In the genomic region with DNA sequence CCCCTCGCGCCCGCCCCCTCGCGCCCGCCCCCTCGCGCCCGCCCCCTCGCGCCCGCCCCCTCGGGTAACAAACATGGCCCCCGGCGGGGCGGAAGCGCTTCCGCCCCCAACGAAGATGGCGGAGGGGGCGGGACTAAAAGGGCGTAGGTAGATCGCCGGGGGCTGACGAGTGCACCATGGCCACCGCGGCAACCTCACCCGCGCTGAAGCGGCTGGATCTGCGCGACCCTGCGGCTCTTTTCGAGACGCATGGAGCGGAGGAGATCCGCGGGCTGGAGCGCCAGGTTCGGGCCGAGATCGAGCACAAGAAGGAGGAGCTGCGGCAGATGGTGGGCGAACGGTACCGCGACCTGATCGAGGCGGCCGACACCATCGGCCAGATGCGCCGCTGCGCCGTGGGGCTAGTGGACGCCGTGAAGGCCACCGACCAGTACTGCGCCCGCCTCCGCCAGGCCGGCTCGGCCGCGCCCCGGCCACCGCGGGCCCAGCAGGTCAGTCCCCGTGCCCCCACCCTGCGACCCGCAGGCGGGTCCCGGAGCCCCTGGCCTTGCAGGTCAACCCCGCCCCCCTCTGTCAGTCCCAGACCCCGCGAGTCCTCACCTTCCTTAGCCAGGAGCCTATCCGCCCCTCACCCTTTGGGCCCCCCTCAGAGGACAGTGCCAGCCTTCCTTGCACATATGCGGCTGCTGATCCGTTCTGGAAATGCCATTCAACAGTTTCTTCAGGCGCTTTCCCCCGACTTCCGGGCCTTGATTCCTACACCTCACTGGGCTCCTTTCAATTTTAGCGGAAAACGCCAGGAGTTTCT, we compare ENCODE assay signal across 1 cellular context.
TF ChIP-seq lines count a peak whose summit lies in the region.

A gene with protein sequence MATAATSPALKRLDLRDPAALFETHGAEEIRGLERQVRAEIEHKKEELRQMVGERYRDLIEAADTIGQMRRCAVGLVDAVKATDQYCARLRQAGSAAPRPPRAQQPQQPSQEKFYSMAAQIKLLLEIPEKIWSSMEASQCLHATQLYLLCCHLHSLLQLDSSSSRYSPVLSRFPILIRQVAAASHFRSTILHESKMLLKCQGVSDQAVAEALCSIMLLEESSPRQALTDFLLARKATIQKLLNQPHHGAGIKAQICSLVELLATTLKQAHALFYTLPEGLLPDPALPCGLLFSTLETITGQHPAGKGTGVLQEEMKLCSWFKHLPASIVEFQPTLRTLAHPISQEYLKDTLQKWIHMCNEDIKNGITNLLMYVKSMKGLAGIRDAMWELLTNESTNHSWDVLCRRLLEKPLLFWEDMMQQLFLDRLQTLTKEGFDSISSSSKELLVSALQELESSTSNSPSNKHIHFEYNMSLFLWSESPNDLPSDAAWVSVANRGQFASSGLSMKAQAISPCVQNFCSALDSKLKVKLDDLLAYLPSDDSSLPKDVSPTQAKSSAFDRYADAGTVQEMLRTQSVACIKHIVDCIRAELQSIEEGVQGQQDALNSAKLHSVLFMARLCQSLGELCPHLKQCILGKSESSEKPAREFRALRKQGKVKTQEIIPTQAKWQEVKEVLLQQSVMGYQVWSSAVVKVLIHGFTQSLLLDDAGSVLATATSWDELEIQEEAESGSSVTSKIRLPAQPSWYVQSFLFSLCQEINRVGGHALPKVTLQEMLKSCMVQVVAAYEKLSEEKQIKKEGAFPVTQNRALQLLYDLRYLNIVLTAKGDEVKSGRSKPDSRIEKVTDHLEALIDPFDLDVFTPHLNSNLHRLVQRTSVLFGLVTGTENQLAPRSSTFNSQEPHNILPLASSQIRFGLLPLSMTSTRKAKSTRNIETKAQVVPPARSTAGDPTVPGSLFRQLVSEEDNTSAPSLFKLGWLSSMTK (plus strand): TSS at position 162 of the 808 bp plus-strand sequence. CDS start 15 bp downstream, at position 177.

TF ChIP-seq in HCT116, 20 proteins besides CTCF, POLR2A, EP300 and RAD21 (continued from another document):
- peak; percentile 42; the same call in 1 of the 2 replicates for TF ChIP-seq SP1 (IDR thresholded peaks at IDR 0.05; ENCODE audit: low read depth)
- no peak for TF ChIP-seq EZH2phosphoT487 (IDR thresholded peaks at IDR 0.05; ENCODE audit: borderline replicate concordance)
- TF ChIP-seq, protein P1, sequence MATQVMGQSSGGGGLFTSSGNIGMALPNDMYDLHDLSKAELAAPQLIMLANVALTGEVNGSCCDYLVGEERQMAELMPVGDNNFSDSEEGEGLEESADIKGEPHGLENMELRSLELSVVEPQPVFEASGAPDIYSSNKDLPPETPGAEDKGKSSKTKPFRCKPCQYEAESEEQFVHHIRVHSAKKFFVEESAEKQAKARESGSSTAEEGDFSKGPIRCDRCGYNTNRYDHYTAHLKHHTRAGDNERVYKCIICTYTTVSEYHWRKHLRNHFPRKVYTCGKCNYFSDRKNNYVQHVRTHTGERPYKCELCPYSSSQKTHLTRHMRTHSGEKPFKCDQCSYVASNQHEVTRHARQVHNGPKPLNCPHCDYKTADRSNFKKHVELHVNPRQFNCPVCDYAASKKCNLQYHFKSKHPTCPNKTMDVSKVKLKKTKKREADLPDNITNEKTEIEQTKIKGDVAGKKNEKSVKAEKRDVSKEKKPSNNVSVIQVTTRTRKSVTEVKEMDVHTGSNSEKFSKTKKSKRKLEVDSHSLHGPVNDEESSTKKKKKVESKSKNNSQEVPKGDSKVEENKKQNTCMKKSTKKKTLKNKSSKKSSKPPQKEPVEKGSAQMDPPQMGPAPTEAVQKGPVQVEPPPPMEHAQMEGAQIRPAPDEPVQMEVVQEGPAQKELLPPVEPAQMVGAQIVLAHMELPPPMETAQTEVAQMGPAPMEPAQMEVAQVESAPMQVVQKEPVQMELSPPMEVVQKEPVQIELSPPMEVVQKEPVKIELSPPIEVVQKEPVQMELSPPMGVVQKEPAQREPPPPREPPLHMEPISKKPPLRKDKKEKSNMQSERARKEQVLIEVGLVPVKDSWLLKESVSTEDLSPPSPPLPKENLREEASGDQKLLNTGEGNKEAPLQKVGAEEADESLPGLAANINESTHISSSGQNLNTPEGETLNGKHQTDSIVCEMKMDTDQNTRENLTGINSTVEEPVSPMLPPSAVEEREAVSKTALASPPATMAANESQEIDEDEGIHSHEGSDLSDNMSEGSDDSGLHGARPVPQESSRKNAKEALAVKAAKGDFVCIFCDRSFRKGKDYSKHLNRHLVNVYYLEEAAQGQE (IDR thresholded peaks at IDR 0.05; ENCODE audit: low read depth), result no peak
- TF ChIP-seq FOSL1 (IDR thresholded peaks at IDR 0.05; ENCODE audit: low read depth), result no peak
- no peak for TF ChIP-seq EZH2 (IDR thresholded peaks at IDR 0.05)
- TF ChIP-seq, protein P2, sequence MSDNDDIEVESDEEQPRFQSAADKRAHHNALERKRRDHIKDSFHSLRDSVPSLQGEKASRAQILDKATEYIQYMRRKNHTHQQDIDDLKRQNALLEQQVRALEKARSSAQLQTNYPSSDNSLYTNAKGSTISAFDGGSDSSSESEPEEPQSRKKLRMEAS (IDR thresholded peaks at IDR 0.05), result peak; percentile 73
- 0 out of 2 replicates have a peak, but pooled peaks have one; percentile 23 for TF ChIP-seq CBX3 (IDR thresholded peaks at IDR 0.05; ENCODE audit: low read depth)
- TF ChIP-seq ZNF274 (IDR thresholded peaks at IDR 0.05; ENCODE audit: low read depth, low read length), result no peak
- TF ChIP-seq CEBPB (IDR thresholded peaks at IDR 0.05; ENCODE audit: low read depth), result no peak
- TF ChIP-seq, protein P3, sequence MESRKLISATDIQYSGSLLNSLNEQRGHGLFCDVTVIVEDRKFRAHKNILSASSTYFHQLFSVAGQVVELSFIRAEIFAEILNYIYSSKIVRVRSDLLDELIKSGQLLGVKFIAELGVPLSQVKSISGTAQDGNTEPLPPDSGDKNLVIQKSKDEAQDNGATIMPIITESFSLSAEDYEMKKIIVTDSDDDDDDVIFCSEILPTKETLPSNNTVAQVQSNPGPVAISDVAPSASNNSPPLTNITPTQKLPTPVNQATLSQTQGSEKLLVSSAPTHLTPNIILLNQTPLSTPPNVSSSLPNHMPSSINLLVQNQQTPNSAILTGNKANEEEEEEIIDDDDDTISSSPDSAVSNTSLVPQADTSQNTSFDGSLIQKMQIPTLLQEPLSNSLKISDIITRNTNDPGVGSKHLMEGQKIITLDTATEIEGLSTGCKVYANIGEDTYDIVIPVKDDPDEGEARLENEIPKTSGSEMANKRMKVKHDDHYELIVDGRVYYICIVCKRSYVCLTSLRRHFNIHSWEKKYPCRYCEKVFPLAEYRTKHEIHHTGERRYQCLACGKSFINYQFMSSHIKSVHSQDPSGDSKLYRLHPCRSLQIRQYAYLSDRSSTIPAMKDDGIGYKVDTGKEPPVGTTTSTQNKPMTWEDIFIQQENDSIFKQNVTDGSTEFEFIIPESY (IDR thresholded peaks at IDR 0.05; ENCODE audit: extremely low read depth, insufficient replicate concordance, low read length), result peak; percentile 17
- TF ChIP-seq POLR2AphosphoS5 (IDR thresholded peaks at IDR 0.05; ENCODE audit: low read depth, low read length), result peak; percentile 83
TF ChIP-seq in HCT116: peak in this region for 9.
